20 cellular contexts compared by ENCODE assay signal in genomic region chr1:187794561-187794960, GRCh38.
"Had no signal": no experiment of that assay in that cellular context is flagged by ENCODE, and none has a peak within 500 bp of the region (broad histone marks: within the 10 kb centered on the region; RNA-seq: fewer than 3 reads in every experiment).

No MANE protein-coding gene starts in this region.

- H3K4me3 ChIP-seq: colonic mucosa, gastroesophageal sphincter, heart left ventricle, left ventricle myocardium inferior, skin epidermis, suprapubic skin, transverse colon, uterus had no signal

- H3K27me3 ChIP-seq: colonic mucosa, gastroesophageal sphincter, heart left ventricle, suprapubic skin, transverse colon, uterus had no signal

- DNase-seq: activated CD4-positive, alpha-beta T cell treated with anti-CD3 and anti-CD28 coated beads, Interleukin-2, amount 10 ng/mL, durations not matched to agents 7 days and 5 days; activated CD8-positive, alpha-beta T cell treated with anti-CD3 and anti-CD28 coated beads, Interleukin-2, amount 10 ng/mL, durations not matched to agents 7 days and 5 days; activated naive CD4-positive, alpha-beta T cell treated with anti-CD3 and anti-CD28 coated beads for 36 hours; activated T-cell treated with anti-CD3 and anti-CD28 coated beads, Interleukin-2, amount 50 U/mL, for 4 hours; central memory CD4-positive, alpha-beta T cell; colonic mucosa; erythroblast; heart left ventricle; left ventricle myocardium inferior; right cardiac atrium; stimulated activated CD4-positive, alpha-beta T cell treated with anti-CD3 and anti-CD28 coated beads, Interleukin-15, amount 100 ng/mL, for 24 hours; stimulated activated CD4-positive, alpha-beta T cell treated with anti-CD3 and anti-CD28 coated beads, Interleukin-4, amount 100 ng/mL, for 1 hour; stimulated activated naive CD8-positive, alpha-beta T cell treated with anti-CD3 and anti-CD28 coated beads, Interleukin-15, amount 100 ng/mL, for 72 hours; T-helper 9 cell; transverse colon; uterus had no signal

- H3K9me3 ChIP-seq: colonic mucosa, gastroesophageal sphincter, suprapubic skin, transverse colon, uterus had no signal

- H3K27ac ChIP-seq: colonic mucosa, gastroesophageal sphincter, heart left ventricle, left ventricle myocardium inferior, skin epidermis, suprapubic skin, transverse colon, uterus had no signal

- H3K4me1 ChIP-seq: colonic mucosa, gastroesophageal sphincter, heart left ventricle, left ventricle myocardium inferior, suprapubic skin, transverse colon, uterus had no signal

- ATAC-seq: activated CD4-positive, CD25-positive, alpha-beta regulatory T cell treated with anti-CD3 and anti-CD28 coated beads, Interleukin-2, amount 50 U/mL, for 24 hours; activated CD8-positive, alpha-beta T cell treated with anti-CD3 and anti-CD28 coated beads, Interleukin-2, amount 10 ng/mL, durations not matched to agents 7 days and 5 days; activated T-cell treated with anti-CD3 and anti-CD28 coated beads, Interleukin-2, amount 50 U/mL, for 4 hours; gastroesophageal sphincter; heart left ventricle; right cardiac atrium; stimulated activated naive CD8-positive, alpha-beta T cell treated with anti-CD3 and anti-CD28 coated beads, Interleukin-15, amount 100 ng/mL, for 72 hours had no signal

- H3K36me3 ChIP-seq: colonic mucosa, gastroesophageal sphincter, heart left ventricle, left ventricle myocardium inferior, suprapubic skin, transverse colon, uterus had no signal
